In the genomic region with DNA sequence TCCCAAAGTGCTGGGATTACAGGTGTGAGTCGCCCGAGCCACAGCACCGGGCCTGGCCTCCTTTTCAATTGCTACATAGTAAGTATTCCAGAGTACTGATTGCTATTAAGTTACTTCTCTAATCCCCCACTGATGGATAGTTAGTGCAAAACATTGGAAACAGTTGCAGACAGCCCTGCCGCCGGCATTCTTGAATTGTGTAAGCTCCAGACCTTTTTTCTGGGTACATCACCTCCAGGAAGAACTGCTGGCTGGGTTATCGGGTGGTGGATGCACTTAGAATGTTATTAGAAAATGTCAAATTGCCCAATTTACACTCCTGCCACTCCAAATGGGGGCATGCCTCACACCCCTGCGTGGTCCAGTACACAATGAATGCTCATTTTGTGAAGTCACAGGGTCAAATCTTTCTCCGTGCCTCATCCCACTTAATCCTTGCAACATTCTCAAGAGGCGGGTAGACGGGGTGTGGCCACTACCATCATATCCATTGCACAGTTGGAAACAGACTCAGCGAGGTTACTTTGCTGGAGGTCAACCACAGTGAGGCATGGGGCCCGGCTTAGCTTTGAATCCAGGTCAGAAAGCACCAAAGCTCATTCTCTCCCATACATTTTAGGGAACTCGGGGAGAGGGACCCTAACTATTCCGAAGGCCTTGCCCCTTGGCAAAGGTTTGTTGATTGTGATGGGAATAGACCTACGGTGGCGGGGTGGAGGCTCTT, we compare ENCODE assay signal across 8 cellular contexts. TPM values are rescaled to one million over a fixed set of nuclear protein-coding genes. Genes with fewer than 3 reads are reported as not detected.
DNase-seq lines count a peak whose midpoint lies in the region; ATAC-seq, FAIRE-seq and TF ChIP-seq lines count a peak whose summit lies in the region.

No MANE protein-coding gene starts in this region.

- DNase-seq in NT2/D1 (ENCODE audit: low read depth, low spot score) = no peak
- no peak for DNase-seq in endothelial cell of umbilical vein (ENCODE audit: low read depth, low spot score)
- no peak for DNase-seq in sigmoid colon
- no peak for DNase-seq in SW480 (ENCODE audit: low spot score)
- no peak for DNase-seq in NCI-H1436 treated with DMSO at 0.1 percent for 48 hours (lab: John Stamatoyannopoulos, UW)
- DNase-seq in C1 segment of cervical spinal cord (lab: John Stamatoyannopoulos, UW) = no peak
- DNase-seq in sciatic nerve (ENCODE audit: low spot score) = no peak

- no peak for TF ChIP-seq CTCF in GM12875 (IDR thresholded peaks at IDR 0.05; ENCODE audit: borderline replicate concordance, insufficient read depth, low read depth, low read length)
- no peak for TF ChIP-seq CTCF in endothelial cell of umbilical vein (IDR thresholded peaks at IDR 0.05; ENCODE audit: extremely low read depth in 1 of 2, insufficient read depth in 1 of 2, low read depth in 1 of 2, low read length in 2 of 2)
- no peak for TF ChIP-seq CTCF in sigmoid colon (IDR thresholded peaks at IDR 0.05)

- H3K36me3 ChIP-seq in NT2/D1 (ENCODE audit: insufficient read depth, insufficient read length, low read length) (peaks cover 12% of the 10 kb centered on the region), endothelial cell of umbilical vein (ENCODE audit: control insufficient read depth in 2 of 2, extremely low read depth in 1 of 2, insufficient read depth in 2 of 2, low read length in 2 of 2) (no peaks in the 10 kb centered on the region), sigmoid colon (no peaks in the 10 kb centered on the region)

- TF ChIP-seq POLR2A in endothelial cell of umbilical vein (IDR thresholded peaks at IDR 0.05; ENCODE audit: low read depth, low read length) (no peak), sigmoid colon (IDR thresholded peaks at IDR 0.05) (no peak)

- peak overlapping the region; percentile 68 for H3K4me2 ChIP-seq in endothelial cell of umbilical vein (ENCODE audit: insufficient read depth, low read length)

- dilution Hi-C loops in endothelial cell of umbilical vein (cut with MboI; ENCODE audit: extremely low pct_ligation_motif_present, low sequenced_read_pairs) = no loop called here

- BruUV-seq in endothelial cell of umbilical vein (replicated peaks; lab: Mats Ljungman, UMichigan) = no TSS peak

- ATAC-seq in sciatic nerve = no peak

- peak overlapping the region; percentile 67 for H3K9ac ChIP-seq in NT2/D1 (ENCODE audit: insufficient read length, low read depth)
- H3K9ac ChIP-seq in endothelial cell of umbilical vein (replicated peaks; ENCODE audit: extremely low read depth, insufficient read depth, low read length) = no peak overlapping the region

- intact Hi-C loops in endothelial cell of umbilical vein (cut with micrococcal nuclease) = loop anchor here (1.0 to 5.0 kb wide), 3 partner anchors 58 to 301 kb away; a partner anchor contains a TSS
- intact Hi-C loops in sigmoid colon (cut with DNase I) = loop anchor here (2.0 to 5.0 kb wide), 2 partner anchors 63 to 96 kb away; no protein-coding TSS in a partner anchor
- intact Hi-C loops in sciatic nerve (cut with DNase I) = no loop called here

- peaks cover 5% of the 10 kb centered on the region for H3K27me3 ChIP-seq in NT2/D1 (ENCODE audit: insufficient read depth, insufficient read length)
- no peaks in the 10 kb centered on the region for H3K27me3 ChIP-seq in endothelial cell of umbilical vein (ENCODE audit: control insufficient read depth in 2 of 2, insufficient read depth in 2 of 2, low read length in 2 of 2)
- no peaks in the 10 kb centered on the region for H3K27me3 ChIP-seq in sigmoid colon

- H3K4me3 ChIP-seq in GM12875 (ENCODE audit: low read depth, low read length) (peak overlapping the region; percentile 41), NT2/D1 (ENCODE audit: insufficient read length, low read depth) (peak overlapping the region; percentile 47), endothelial cell of umbilical vein (replicated peaks in 1 of 3; ENCODE audit: insufficient read depth in 1 of 3, low read depth in 1 of 3, low read length in 3 of 3) (no peak overlapping the region), sigmoid colon (peak overlapping the region in 3 of 4 donors; percentile 30 to 40 (median 31))

- 62 to 78% methylated on average over 16 of the region's 16 CpGs for WGBS in sigmoid colon, 2 donors

- no peak for TF ChIP-seq EP300 in sigmoid colon (IDR thresholded peaks at IDR 0.05)

- CTCF ChIA-PET in endothelial cell of umbilical vein (lab: Charles Lee) = interaction anchor here (0.6 to 2.1 kb wide), 10 partner anchors 8 to 179 kb away, joined by 3 to 11 read pairs (median 5); a partner anchor contains a TSS

- H3K27ac ChIP-seq in endothelial cell of umbilical vein (ENCODE audit: insufficient read depth, low read depth, low read length) (no peak overlapping the region), sigmoid colon (peak overlapping the region; percentile 60 to 74 (median 66))

- H3K9me3 ChIP-seq in NT2/D1 (ENCODE audit: insufficient read depth, low read length) (no peaks in the 10 kb centered on the region), endothelial cell of umbilical vein (replicated peaks; ENCODE audit: control insufficient read depth, insufficient read depth, low read length) (no peaks in the 10 kb centered on the region), sigmoid colon (no peaks in the 10 kb centered on the region)

- H3K79me2 ChIP-seq in endothelial cell of umbilical vein (ENCODE audit: control insufficient read depth, insufficient read depth, low read length) = peaks cover 28% of the 10 kb centered on the region

- FAIRE-seq in endothelial cell of umbilical vein (lab: Jason Lieb, UNC) = no peak

- peak overlapping the region; percentile 94 for H2AFZ ChIP-seq in endothelial cell of umbilical vein (ENCODE audit: low read depth, low read length)

- H3K4me1 ChIP-seq in NT2/D1 (ENCODE audit: insufficient read depth, insufficient read length) (peaks cover 20% of the 10 kb centered on the region), endothelial cell of umbilical vein (ENCODE audit: control insufficient read depth, extremely low read depth, insufficient read depth, low read length) (peaks cover 22% of the 10 kb centered on the region), sigmoid colon (peaks cover 0 to 41% (median 36%) of the 10 kb centered on the region in 4 donors)

- H4K20me1 ChIP-seq in endothelial cell of umbilical vein (replicated peaks; ENCODE audit: control insufficient read depth, extremely low read depth, insufficient read depth, low read length) = no peaks in the 10 kb centered on the region

- POLR2A ChIA-PET in endothelial cell of umbilical vein (lab: Charles Lee) = interaction anchor here (0.8 to 1.4 kb wide), 4 partner anchors 7 to 101 kb away, joined by 3 read pairs; a partner anchor contains a TSS

- no peaks in the 10 kb centered on the region for H3K9me1 ChIP-seq in endothelial cell of umbilical vein (replicated peaks; ENCODE audit: control insufficient read depth, extremely low read depth, insufficient read depth, low read length)

TF ChIP-seq in endothelial cell of umbilical vein, 7 proteins besides CTCF, POLR2A, EP300 and RAD21:
- TF ChIP-seq, protein P1, sequence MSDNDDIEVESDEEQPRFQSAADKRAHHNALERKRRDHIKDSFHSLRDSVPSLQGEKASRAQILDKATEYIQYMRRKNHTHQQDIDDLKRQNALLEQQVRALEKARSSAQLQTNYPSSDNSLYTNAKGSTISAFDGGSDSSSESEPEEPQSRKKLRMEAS (IDR thresholded peaks at IDR 0.05; ENCODE audit: insufficient read depth, insufficient read length) = no peak

RNA-seq across cellular contexts. Expression of a gene that starts 1.0 kb away (rescaled TPM):
- total RNA-seq in endothelial cell of umbilical vein (30.8 and 37.2 TPM in 2 replicates), sigmoid colon (10 to 100 TPM; 20.7 to 46.5 (median 28.8) TPM), sciatic nerve (60.1 TPM)
- polyA plus RNA-seq in endothelial cell of umbilical vein (12.4 and 14.4 TPM in 2 replicates), sigmoid colon (10 to 100 TPM in 2 of 3 donors, 1 to 10 TPM in 1; 7.2 to 24.0 (median 11.3) TPM)
- 7.6 and 10.7 TPM in 2 replicates for polyA plus RNA-seq in endothelial cell of umbilical vein (2011; cell fraction: cytosol; rRNA removed)
- 28.7 and 32.4 TPM in 2 replicates for polyA plus RNA-seq in endothelial cell of umbilical vein (2011; cell fraction: nucleus; rRNA removed)
- polyA plus RNA-seq in endothelial cell of umbilical vein (2012) = 12.7 and 17.7 TPM in 2 replicates
- 17.4 and 29.3 TPM in 2 replicates for polyA minus RNA-seq in endothelial cell of umbilical vein
- polyA minus RNA-seq in endothelial cell of umbilical vein (2011; cell fraction: cytosol; rRNA and poly(A)+ RNA removed) = 22.4 TPM
- polyA minus RNA-seq in endothelial cell of umbilical vein (2011; cell fraction: nucleus; rRNA and poly(A)+ RNA removed) = 32.7 and 40.2 TPM in 2 replicates

RNA-seq across cellular contexts. Expression of a gene that starts 58.6 kb away (rescaled TPM):
- total RNA-seq in endothelial cell of umbilical vein (70.8 and 76.8 TPM in 2 replicates), sigmoid colon (1 to 10 TPM in 3 of 4 donors, under 1 TPM in 1; 0.36 to 1.7 (median 1.4) TPM), sciatic nerve (1.2 TPM)
- polyA plus RNA-seq in endothelial cell of umbilical vein (9.1 and 13.3 TPM in 2 replicates), sigmoid colon (10 to 100 TPM in 1 of 3 donors, 1 to 10 TPM in 2; 1.2 to 10.5 (median 2.1) TPM)
- 16.4 and 17.9 TPM in 2 replicates for polyA plus RNA-seq in endothelial cell of umbilical vein (2011; cell fraction: cytosol; rRNA removed)
- polyA plus RNA-seq in endothelial cell of umbilical vein (2011; cell fraction: nucleus; rRNA removed) = 27.6 and 33.4 TPM in 2 replicates
- 25.6 and 35.2 TPM in 2 replicates for polyA plus RNA-seq in endothelial cell of umbilical vein (2012)
- 18.5 and 22.7 TPM in 2 replicates for polyA minus RNA-seq in endothelial cell of umbilical vein
- 27.3 TPM for polyA minus RNA-seq in endothelial cell of umbilical vein (2011; cell fraction: cytosol; rRNA and poly(A)+ RNA removed)
- polyA minus RNA-seq in endothelial cell of umbilical vein (2011; cell fraction: nucleus; rRNA and poly(A)+ RNA removed) = 17.8 and 24.1 TPM in 2 replicates

Comparison
In these comparisons a context has a peak if more than half of its experiments do, and no peak if none do; other contexts are left out.
1. H3K4me3 ChIP-seq: peak in GM12875 (single experiment), NT2/D1 (single experiment) and sigmoid colon (3 of 4); none in endothelial cell of umbilical vein (0 of 3).
2. RNA of a gene that starts 58.6 kb away (total RNA-seq): 70.8 to 76.8 TPM in endothelial cell of umbilical vein; 0.36 to 1.7 TPM in sigmoid colon and 1.2 TPM in sciatic nerve (single experiment); every median in the first group is over 10 times any median in the second.